In the genomic region with DNA sequence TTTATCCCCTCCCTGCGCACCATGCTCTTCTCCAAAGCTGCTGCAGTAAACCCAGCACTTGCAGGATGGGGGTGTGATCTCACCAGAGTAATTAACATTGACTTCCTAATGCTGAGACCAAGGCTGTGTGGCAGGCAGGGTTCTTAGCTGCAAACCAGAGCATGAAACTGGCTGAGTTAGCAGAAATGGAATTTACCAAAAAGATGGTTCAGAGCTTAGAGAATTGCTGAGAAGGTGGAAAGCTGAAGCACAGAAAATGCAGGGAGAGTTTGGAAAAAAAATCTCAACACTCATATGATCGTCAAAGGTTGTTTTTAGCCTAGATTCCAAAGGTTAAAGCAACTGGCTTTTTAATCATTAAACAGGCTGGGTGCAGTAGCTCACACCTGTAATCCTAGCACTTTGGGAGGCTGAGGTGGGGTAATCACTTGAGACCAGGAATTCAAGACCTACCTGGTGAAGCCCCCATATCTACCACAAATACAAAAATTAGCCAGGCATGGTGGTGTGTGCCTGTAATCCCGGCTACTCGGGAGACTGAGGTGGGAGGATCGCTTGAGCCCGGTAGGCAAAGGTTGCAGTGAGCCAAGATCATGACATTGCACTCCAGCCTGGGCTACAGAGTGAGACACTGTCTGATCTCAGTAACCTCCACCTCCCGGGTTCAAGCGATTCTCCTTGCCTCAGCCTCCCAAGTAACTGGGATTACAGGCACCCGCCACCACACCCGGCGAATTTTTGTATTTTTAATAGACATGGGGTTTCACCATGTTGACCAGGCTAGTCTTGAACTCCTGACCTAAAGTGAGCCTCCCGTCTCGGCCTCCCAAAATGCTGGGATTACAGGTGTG, we compare ENCODE assay signal across 1 cellular context.
A peak's percentile ranks its signal among the peaks of the same experiment; 100 is the strongest.
TF ChIP-seq lines count a peak whose summit lies in the region.

No MANE protein-coding gene starts in this region.

TF ChIP-seq in HepG2, 621 proteins besides CTCF, POLR2A, EP300 and RAD21 (continued from another document and continues in another):
- TF ChIP-seq, protein P1, sequence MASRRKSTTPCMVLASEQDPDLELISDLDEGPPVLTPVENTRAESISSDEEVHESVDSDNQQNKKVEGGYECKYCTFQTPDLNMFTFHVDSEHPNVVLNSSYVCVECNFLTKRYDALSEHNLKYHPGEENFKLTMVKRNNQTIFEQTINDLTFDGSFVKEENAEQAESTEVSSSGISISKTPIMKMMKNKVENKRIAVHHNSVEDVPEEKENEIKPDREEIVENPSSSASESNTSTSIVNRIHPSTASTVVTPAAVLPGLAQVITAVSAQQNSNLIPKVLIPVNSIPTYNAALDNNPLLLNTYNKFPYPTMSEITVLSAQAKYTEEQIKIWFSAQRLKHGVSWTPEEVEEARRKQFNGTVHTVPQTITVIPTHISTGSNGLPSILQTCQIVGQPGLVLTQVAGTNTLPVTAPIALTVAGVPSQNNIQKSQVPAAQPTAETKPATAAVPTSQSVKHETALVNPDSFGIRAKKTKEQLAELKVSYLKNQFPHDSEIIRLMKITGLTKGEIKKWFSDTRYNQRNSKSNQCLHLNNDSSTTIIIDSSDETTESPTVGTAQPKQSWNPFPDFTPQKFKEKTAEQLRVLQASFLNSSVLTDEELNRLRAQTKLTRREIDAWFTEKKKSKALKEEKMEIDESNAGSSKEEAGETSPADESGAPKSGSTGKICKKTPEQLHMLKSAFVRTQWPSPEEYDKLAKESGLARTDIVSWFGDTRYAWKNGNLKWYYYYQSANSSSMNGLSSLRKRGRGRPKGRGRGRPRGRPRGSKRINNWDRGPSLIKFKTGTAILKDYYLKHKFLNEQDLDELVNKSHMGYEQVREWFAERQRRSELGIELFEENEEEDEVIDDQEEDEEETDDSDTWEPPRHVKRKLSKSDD (CRISPR knock-in tag; IDR thresholded peaks at IDR 0.05; ENCODE audit: low read depth) = no peak
- TF ChIP-seq ZNF619 (CRISPR knock-in tag; IDR thresholded peaks at IDR 0.05) = 0 out of 2 replicates have a peak, but pooled peaks have one; percentile 83
- TF ChIP-seq ATF7-NPFF (CRISPR knock-in tag; IDR thresholded peaks at IDR 0.05; ENCODE audit: low read depth) = peak; percentile 41; the same call in 1 of the 2 replicates
- TF ChIP-seq ZEB1 (IDR thresholded peaks at IDR 0.05; ENCODE audit: insufficient replicate concordance, low read depth) = peak; percentile 97
- no peak; the same call in 1 of the 2 replicates for TF ChIP-seq NFE2L2 (IDR thresholded peaks at IDR 0.05; ENCODE audit: low read length)
- TF ChIP-seq, protein P2, sequence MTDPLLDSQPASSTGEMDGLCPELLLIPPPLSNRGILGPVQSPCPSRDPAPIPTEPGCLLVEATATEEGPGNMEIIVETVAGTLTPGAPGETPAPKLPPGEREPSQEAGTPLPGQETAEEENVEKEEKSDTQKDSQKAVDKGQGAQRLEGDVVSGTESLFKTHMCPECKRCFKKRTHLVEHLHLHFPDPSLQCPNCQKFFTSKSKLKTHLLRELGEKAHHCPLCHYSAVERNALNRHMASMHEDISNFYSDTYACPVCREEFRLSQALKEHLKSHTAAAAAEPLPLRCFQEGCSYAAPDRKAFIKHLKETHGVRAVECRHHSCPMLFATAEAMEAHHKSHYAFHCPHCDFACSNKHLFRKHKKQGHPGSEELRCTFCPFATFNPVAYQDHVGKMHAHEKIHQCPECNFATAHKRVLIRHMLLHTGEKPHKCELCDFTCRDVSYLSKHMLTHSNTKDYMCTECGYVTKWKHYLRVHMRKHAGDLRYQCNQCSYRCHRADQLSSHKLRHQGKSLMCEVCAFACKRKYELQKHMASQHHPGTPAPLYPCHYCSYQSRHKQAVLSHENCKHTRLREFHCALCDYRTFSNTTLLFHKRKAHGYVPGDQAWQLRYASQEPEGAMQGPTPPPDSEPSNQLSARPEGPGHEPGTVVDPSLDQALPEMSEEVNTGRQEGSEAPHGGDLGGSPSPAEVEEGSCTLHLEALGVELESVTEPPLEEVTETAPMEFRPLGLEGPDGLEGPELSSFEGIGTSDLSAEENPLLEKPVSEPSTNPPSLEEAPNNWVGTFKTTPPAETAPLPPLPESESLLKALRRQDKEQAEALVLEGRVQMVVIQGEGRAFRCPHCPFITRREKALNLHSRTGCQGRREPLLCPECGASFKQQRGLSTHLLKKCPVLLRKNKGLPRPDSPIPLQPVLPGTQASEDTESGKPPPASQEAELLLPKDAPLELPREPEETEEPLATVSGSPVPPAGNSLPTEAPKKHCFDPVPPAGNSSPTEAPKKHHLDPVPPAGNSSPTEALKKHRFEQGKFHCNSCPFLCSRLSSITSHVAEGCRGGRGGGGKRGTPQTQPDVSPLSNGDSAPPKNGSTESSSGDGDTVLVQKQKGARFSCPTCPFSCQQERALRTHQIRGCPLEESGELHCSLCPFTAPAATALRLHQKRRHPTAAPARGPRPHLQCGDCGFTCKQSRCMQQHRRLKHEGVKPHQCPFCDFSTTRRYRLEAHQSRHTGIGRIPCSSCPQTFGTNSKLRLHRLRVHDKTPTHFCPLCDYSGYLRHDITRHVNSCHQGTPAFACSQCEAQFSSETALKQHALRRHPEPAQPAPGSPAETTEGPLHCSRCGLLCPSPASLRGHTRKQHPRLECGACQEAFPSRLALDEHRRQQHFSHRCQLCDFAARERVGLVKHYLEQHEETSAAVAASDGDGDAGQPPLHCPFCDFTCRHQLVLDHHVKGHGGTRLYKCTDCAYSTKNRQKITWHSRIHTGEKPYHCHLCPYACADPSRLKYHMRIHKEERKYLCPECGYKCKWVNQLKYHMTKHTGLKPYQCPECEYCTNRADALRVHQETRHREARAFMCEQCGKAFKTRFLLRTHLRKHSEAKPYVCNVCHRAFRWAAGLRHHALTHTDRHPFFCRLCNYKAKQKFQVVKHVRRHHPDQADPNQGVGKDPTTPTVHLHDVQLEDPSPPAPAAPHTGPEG (CRISPR knock-in tag; IDR thresholded peaks at IDR 0.05) = peak; percentile 65
- peak; percentile 47; the same call in 1 of the 2 replicates for TF ChIP-seq ZNF788 (CRISPR knock-in tag; IDR thresholded peaks at IDR 0.05; ENCODE audit: borderline replicate concordance)
- TF ChIP-seq, protein P3, sequence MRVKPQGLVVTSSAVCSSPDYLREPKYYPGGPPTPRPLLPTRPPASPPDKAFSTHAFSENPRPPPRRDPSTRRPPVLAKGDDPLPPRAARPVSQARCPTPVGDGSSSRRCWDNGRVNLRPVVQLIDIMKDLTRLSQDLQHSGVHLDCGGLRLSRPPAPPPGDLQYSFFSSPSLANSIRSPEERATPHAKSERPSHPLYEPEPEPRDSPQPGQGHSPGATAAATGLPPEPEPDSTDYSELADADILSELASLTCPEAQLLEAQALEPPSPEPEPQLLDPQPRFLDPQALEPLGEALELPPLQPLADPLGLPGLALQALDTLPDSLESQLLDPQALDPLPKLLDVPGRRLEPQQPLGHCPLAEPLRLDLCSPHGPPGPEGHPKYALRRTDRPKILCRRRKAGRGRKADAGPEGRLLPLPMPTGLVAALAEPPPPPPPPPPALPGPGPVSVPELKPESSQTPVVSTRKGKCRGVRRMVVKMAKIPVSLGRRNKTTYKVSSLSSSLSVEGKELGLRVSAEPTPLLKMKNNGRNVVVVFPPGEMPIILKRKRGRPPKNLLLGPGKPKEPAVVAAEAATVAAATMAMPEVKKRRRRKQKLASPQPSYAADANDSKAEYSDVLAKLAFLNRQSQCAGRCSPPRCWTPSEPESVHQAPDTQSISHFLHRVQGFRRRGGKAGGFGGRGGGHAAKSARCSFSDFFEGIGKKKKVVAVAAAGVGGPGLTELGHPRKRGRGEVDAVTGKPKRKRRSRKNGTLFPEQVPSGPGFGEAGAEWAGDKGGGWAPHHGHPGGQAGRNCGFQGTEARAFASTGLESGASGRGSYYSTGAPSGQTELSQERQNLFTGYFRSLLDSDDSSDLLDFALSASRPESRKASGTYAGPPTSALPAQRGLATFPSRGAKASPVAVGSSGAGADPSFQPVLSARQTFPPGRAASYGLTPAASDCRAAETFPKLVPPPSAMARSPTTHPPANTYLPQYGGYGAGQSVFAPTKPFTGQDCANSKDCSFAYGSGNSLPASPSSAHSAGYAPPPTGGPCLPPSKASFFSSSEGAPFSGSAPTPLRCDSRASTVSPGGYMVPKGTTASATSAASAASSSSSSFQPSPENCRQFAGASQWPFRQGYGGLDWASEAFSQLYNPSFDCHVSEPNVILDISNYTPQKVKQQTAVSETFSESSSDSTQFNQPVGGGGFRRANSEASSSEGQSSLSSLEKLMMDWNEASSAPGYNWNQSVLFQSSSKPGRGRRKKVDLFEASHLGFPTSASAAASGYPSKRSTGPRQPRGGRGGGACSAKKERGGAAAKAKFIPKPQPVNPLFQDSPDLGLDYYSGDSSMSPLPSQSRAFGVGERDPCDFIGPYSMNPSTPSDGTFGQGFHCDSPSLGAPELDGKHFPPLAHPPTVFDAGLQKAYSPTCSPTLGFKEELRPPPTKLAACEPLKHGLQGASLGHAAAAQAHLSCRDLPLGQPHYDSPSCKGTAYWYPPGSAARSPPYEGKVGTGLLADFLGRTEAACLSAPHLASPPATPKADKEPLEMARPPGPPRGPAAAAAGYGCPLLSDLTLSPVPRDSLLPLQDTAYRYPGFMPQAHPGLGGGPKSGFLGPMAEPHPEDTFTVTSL (CRISPR knock-in tag; IDR thresholded peaks at IDR 0.05; ENCODE audit: borderline replicate concordance) = peak; percentile 85; the same call in 1 of the 2 replicates
- TF ChIP-seq, protein P4, sequence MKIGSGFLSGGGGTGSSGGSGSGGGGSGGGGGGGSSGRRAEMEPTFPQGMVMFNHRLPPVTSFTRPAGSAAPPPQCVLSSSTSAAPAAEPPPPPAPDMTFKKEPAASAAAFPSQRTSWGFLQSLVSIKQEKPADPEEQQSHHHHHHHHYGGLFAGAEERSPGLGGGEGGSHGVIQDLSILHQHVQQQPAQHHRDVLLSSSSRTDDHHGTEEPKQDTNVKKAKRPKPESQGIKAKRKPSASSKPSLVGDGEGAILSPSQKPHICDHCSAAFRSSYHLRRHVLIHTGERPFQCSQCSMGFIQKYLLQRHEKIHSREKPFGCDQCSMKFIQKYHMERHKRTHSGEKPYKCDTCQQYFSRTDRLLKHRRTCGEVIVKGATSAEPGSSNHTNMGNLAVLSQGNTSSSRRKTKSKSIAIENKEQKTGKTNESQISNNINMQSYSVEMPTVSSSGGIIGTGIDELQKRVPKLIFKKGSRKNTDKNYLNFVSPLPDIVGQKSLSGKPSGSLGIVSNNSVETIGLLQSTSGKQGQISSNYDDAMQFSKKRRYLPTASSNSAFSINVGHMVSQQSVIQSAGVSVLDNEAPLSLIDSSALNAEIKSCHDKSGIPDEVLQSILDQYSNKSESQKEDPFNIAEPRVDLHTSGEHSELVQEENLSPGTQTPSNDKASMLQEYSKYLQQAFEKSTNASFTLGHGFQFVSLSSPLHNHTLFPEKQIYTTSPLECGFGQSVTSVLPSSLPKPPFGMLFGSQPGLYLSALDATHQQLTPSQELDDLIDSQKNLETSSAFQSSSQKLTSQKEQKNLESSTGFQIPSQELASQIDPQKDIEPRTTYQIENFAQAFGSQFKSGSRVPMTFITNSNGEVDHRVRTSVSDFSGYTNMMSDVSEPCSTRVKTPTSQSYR (CRISPR knock-in tag; IDR thresholded peaks at IDR 0.05; ENCODE audit: borderline replicate concordance) = no peak; the same call in 1 of the 2 replicates
- TF ChIP-seq MYC (CRISPR knock-in tag; IDR thresholded peaks at IDR 0.05; ENCODE audit: borderline replicate concordance) = no peak
- TF ChIP-seq MED1 (CRISPR knock-in tag; IDR thresholded peaks at IDR 0.05) = peak; percentile 89
- TF ChIP-seq, protein P5, sequence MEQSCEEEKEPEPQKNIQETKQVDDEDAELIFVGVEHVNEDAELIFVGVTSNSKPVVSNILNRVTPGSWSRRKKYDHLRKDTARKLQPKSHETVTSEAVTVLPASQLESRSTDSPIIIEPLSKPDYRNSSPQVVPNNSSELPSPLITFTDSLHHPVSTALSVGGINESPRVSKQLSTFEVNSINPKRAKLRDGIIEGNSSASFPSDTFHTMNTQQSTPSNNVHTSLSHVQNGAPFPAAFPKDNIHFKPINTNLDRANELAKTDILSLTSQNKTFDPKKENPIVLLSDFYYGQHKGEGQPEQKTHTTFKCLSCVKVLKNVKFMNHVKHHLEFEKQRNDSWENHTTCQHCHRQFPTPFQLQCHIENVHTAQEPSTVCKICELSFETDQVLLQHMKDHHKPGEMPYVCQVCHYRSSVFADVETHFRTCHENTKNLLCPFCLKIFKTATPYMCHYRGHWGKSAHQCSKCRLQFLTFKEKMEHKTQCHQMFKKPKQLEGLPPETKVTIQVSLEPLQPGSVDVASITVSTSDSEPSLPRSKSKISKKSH (CRISPR knock-in tag; IDR thresholded peaks at IDR 0.05; ENCODE audit: borderline replicate concordance) = 0 out of 2 replicates have a peak, but pooled peaks have one; percentile 51
- TF ChIP-seq ZNF713 (CRISPR knock-in tag; IDR thresholded peaks at IDR 0.05) = no peak
- TF ChIP-seq POLR2AphosphoS2 (IDR thresholded peaks at IDR 0.05; ENCODE audit: low read depth, low read length) = no peak
- TF ChIP-seq MAFK (conservative IDR thresholded peaks at IDR 0.05 in 1 of 2, IDR thresholded peaks at IDR 0.05 in 1 of 2; ENCODE audit: low read length in 2 of 2) = peak; percentile 98 to 99
- TF ChIP-seq, protein P6, sequence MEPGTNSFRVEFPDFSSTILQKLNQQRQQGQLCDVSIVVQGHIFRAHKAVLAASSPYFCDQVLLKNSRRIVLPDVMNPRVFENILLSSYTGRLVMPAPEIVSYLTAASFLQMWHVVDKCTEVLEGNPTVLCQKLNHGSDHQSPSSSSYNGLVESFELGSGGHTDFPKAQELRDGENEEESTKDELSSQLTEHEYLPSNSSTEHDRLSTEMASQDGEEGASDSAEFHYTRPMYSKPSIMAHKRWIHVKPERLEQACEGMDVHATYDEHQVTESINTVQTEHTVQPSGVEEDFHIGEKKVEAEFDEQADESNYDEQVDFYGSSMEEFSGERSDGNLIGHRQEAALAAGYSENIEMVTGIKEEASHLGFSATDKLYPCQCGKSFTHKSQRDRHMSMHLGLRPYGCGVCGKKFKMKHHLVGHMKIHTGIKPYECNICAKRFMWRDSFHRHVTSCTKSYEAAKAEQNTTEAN (CRISPR knock-in tag; conservative IDR thresholded peaks at IDR 0.05) = no peak; the same call in 1 of the 2 replicates
- TF ChIP-seq IRF2 (CRISPR knock-in tag; IDR thresholded peaks at IDR 0.05) = peak; percentile 63; the same call in 1 of the 2 replicates
- 0 out of 2 replicates have a peak, but pooled peaks have one; percentile 27 for TF ChIP-seq MTF1 (CRISPR knock-in tag; IDR thresholded peaks at IDR 0.05)
- TF ChIP-seq, protein P7, sequence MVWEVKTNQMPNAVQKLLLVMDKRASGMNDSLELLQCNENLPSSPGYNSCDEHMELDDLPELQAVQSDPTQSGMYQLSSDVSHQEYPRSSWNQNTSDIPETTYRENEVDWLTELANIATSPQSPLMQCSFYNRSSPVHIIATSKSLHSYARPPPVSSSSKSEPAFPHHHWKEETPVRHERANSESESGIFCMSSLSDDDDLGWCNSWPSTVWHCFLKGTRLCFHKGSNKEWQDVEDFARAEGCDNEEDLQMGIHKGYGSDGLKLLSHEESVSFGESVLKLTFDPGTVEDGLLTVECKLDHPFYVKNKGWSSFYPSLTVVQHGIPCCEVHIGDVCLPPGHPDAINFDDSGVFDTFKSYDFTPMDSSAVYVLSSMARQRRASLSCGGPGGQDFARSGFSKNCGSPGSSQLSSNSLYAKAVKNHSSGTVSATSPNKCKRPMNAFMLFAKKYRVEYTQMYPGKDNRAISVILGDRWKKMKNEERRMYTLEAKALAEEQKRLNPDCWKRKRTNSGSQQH (CRISPR knock-in tag; IDR thresholded peaks at IDR 0.05; ENCODE audit: low read depth) = peak; percentile 17; the same call in 1 of the 2 replicates
- no peak; the same call in 1 of the 2 replicates for TF ChIP-seq ZMAT3 (CRISPR knock-in tag; conservative IDR thresholded peaks at IDR 0.05)
- peak; percentile 87 for TF ChIP-seq CHD4 (IDR thresholded peaks at IDR 0.05; ENCODE audit: borderline replicate concordance, low read length)
- no peak for TF ChIP-seq NONO (IDR thresholded peaks at IDR 0.05)
- peak; percentile 68; the same call in 1 of the 2 replicates for TF ChIP-seq NONO (CRISPR knock-in tag; conservative IDR thresholded peaks at IDR 0.05)
- TF ChIP-seq ZNF101 (CRISPR knock-in tag; IDR thresholded peaks at IDR 0.05; ENCODE audit: borderline replicate concordance, low read depth) = no peak
